ENCODE assay signal across 9 cellular contexts in genomic region chr15:57377478-57377847, GRCh38. TPM values are rescaled to one million over a fixed set of nuclear protein-coding genes. Genes with fewer than 3 reads are reported as not detected.
DNase-seq lines count a peak whose midpoint lies in the region; ATAC-seq, FAIRE-seq and TF ChIP-seq lines count a peak whose summit lies in the region.
"Had no signal": no experiment of that assay in that cellular context is flagged by ENCODE, and none has a peak within 500 bp of the region (broad histone marks: within the 10 kb centered on the region; RNA-seq: fewer than 3 reads in every experiment).

No MANE protein-coding gene starts in this region.

- no peak overlapping the region for H3K27ac Mint-ChIP-seq in osteocyte (ENCODE audit: unreplicated experiment)

- TF ChIP-seq CTCF in Panc1 (IDR thresholded peaks at IDR 0.05) (no peak), fibroblast of the aortic adventitia (IDR thresholded peaks at IDR 0.05; ENCODE audit: insufficient read depth, low read length) (no peak), osteocyte (IDR thresholded peaks at IDR 0.05) (no peak)

- no peaks in the 10 kb centered on the region for H3K36me3 Mint-ChIP-seq in osteocyte (ENCODE audit: unreplicated experiment)

- BruUV-seq in Panc1 (replicated peaks; lab: Mats Ljungman, UMichigan), result no TSS peak

- H3K4me3 Mint-ChIP-seq in osteocyte (ENCODE audit: unreplicated experiment), result peak overlapping the region; percentile 74

- H3K4me1 ChIP-seq in Panc1 (ENCODE audit: control insufficient read depth, insufficient read depth, low read length), result peaks cover 6% of the 10 kb centered on the region; the same call in 1 of the 2 replicates
- H3K4me1 ChIP-seq: gastrocnemius medialis had no signal

- peak; percentile 50 for ATAC-seq in Panc1
- no peak for ATAC-seq in HG02840 (IDR thresholded peaks at IDR 0.05; ENCODE audit: low FRiP score, unreplicated experiment)
- no peak for ATAC-seq in GM18519 (IDR thresholded peaks at IDR 0.05; ENCODE audit: low FRiP score, unreplicated experiment)

- H3K9me3 ChIP-seq in Panc1 (ENCODE audit: control insufficient read depth, insufficient read depth, low read depth, low read length), result no peaks in the 10 kb centered on the region
- H3K9me3 ChIP-seq: gastrocnemius medialis had no signal

- peaks cover 18% of the 10 kb centered on the region for H3K27me3 ChIP-seq in Panc1 (ENCODE audit: control insufficient read depth, insufficient read depth, low read length)

- in situ Hi-C loops in Panc1 (cut with HindIII; ENCODE audit: low pct_unique_long_range_greater_than_20kb, low sequenced_read_pairs), result no loop called here

- no peaks in the 10 kb centered on the region for H3K9me3 Mint-ChIP-seq in osteocyte (ENCODE audit: unreplicated experiment)

- intact Hi-C loops in Panc1 (cut with micrococcal nuclease; ENCODE audit: unreplicated experiment), result no loop called here

- CTCF ChIA-PET in Panc1 (lab: Charles Lee), result no interaction called here

- POLR2A ChIA-PET in Panc1 (lab: Charles Lee), result no interaction called here

- peaks cover 14% of the 10 kb centered on the region for H3K4me1 Mint-ChIP-seq in osteocyte (ENCODE audit: unreplicated experiment)

- DNase-seq in Panc1 (ENCODE audit: low read depth, low spot score) (no peak), fibroblast of the aortic adventitia (ENCODE audit: low read depth) (no peak), osteocyte (ENCODE audit: extremely low spot score, unreplicated experiment) (no peak), middle frontal gyrus (ENCODE audit: extremely low spot score, low spot score) (no peak), DMS 273 (lab: John Stamatoyannopoulos, UW; ENCODE audit: unreplicated experiment) (no peak)
- DNase-seq: gastrocnemius medialis had no signal

- peaks cover 51% of the 10 kb centered on the region for H3K27me3 Mint-ChIP-seq in osteocyte (ENCODE audit: unreplicated experiment)

- H3K4me3 ChIP-seq in Panc1 (ENCODE audit: low read depth in 2 of 2, low read length in 2 of 2) (peak overlapping the region; percentile 46 to 53; a peak in 3 of 4 replicates), fibroblast of the aortic adventitia (ENCODE audit: low read depth, low read length) (peak overlapping the region; percentile 71)

- no peak overlapping the region for H3K27ac ChIP-seq in Panc1 (ENCODE audit: low read length)
- H3K27ac ChIP-seq: gastrocnemius medialis had no signal

- H3K36me3 ChIP-seq in Panc1 (ENCODE audit: control insufficient read depth, insufficient read depth, low read length), result no peaks in the 10 kb centered on the region
- H3K36me3 ChIP-seq: gastrocnemius medialis had no signal

- peak; percentile 88 for FAIRE-seq in G401.6 (lab: Jason Lieb, UNC)

RNA-seq across cellular contexts. Expression of gene CGNL1, which starts 1.2 kb away (rescaled TPM):
- total RNA-seq in Panc1 (2021; ENCODE audit: unreplicated experiment) (3.5 TPM), fibroblast of the aortic adventitia (ENCODE audit: low replicate concordance) (0.90 and 11.0 TPM in 2 replicates), osteocyte (5.5 and 6.2 TPM in 2 replicates)
- 5.5 TPM for polyA plus RNA-seq in Panc1 (2012; ENCODE audit: insufficient read length)
